ENCODE assay signal across 27 cellular contexts in genomic region chrX:2901367-2902036, GRCh38. TPM values are rescaled to one million over a fixed set of nuclear protein-coding genes. Genes with fewer than 3 reads are reported as not detected.
DNase-seq lines count a peak whose midpoint lies in the region; ATAC-seq, FAIRE-seq and TF ChIP-seq lines count a peak whose summit lies in the region.
"Had no signal": no experiment of that assay in that cellular context is flagged by ENCODE, and none has a peak within 500 bp of the region (broad histone marks: within the 10 kb centered on the region; RNA-seq: fewer than 3 reads in every experiment).

No MANE protein-coding gene starts in this region.

- TF ChIP-seq CTCF in CD14-positive monocyte (IDR thresholded peaks at IDR 0.05) (no peak), choroid plexus epithelial cell (conservative IDR thresholded peaks at IDR 0.05; ENCODE audit: low read depth, low read length) (no peak), right lobe of liver (IDR thresholded peaks at IDR 0.05) (no peak), GM10248 (IDR thresholded peaks at IDR 0.05; ENCODE audit: control extremely low read depth, extremely low read depth, low read depth, missing control alignments) (no peak)

- peaks cover 6 to 23% (median 19%) of the 10 kb centered on the region in 7 donors for H3K9me3 Mint-ChIP-seq in CD14-positive monocyte
- peaks cover 3 to 13% (median 11%) of the 10 kb centered on the region in 3 donors for H3K9me3 Mint-ChIP-seq in T-cell

- ATAC-seq in right lobe of liver (peak in 2 of 4 donors; percentile 16 to 47), T-cell (replicated peaks in 1 of 4) (no peak)
- ATAC-seq: activated T-cell treated with anti-CD3 and anti-CD28 coated beads, Interleukin-2, amount 50 U/mL, for 72 hours had no signal

- peaks cover 0 to 8% (median 2%) of the 10 kb centered on the region in 3 donors for H3K27me3 Mint-ChIP-seq in CD14-positive monocyte (ENCODE audit: low read depth in 3 of 3)
- peaks cover 0 to 17% of the 10 kb centered on the region in 2 donors for H3K27me3 Mint-ChIP-seq in T-cell

- DNase-seq in CD14-positive monocyte (ENCODE audit: low spot score) (no peak), M059J (ENCODE audit: low read depth) (peak; percentile 14), choroid plexus epithelial cell (ENCODE audit: low read depth) (peak; percentile 13), right lobe of liver (no peak), NCI-H1694 (lab: John Stamatoyannopoulos, UW) (no peak), T-cell (no peak), urothelium cell line (ENCODE audit: low spot score) (no peak), GM10248 (ENCODE audit: extremely low spot score) (no peak)
- DNase-seq: activated CD8-positive, alpha-beta memory T cell treated with anti-CD3 and anti-CD28 coated beads for 24 hours; activated naive CD4-positive, alpha-beta T cell treated with Interleukin-2 at 50 U/mL for 16 hours; activated T-cell treated with anti-CD3 and anti-CD28 coated beads, Interleukin-2, amount 50 U/mL, for 72 hours; adrenal gland; brain microvascular endothelial cell; CD4-positive, alpha-beta memory T cell; DMS79; effector CD4-positive, alpha-beta T cell; islet precursor cell; Karpas-422; NCI-H1105; NCI-H2029; posterior cingulate gyrus; SIG-M5; stimulated activated CD8-positive, alpha-beta memory T cell treated with anti-CD3 and anti-CD28 coated beads, Interleukin-4, amount 100 ng/mL, for 48 hours; stomach; tibial artery had no signal

- CTCF ChIA-PET in T-cell (lab: Charles Lee): no interaction called here
- CTCF ChIA-PET in GM10248 (lab: Yijun Ruan, JAX): no interaction called here

- no peaks in the 10 kb centered on the region for H3K9me3 ChIP-seq in right lobe of liver
- H3K9me3 ChIP-seq: adrenal gland had no signal

- TF ChIP-seq POLR2A in right lobe of liver (IDR thresholded peaks at IDR 0.05): peak; percentile 42

- POLR2A ChIA-PET in T-cell (lab: Charles Lee): no interaction called here
- POLR2A ChIA-PET in GM10248 (lab: Yijun Ruan, JAX): no interaction called here

- H3K27ac Mint-ChIP-seq in CD14-positive monocyte: peak overlapping the region; percentile 38 to 73 (median 66)
- no peak overlapping the region for H3K27ac Mint-ChIP-seq in T-cell
- H3K27ac Mint-ChIP-seq: activated T-cell treated with anti-CD3 and anti-CD28 coated beads, Interleukin-2, amount 50 U/mL, for 72 hours; CD4-positive, alpha-beta memory T cell had no signal

- 74% methylated on average over 9 of the region's 9 CpGs for WGBS in right lobe of liver (ENCODE audit: insufficient coverage, low coverage, low lambda C conversion rate, missing lambda C conversion rate)

- H3K4me3 Mint-ChIP-seq in CD14-positive monocyte (no peak overlapping the region), T-cell (no peak overlapping the region)
- H3K4me3 Mint-ChIP-seq: activated T-cell treated with anti-CD3 and anti-CD28 coated beads, Interleukin-2, amount 50 U/mL, for 72 hours; CD4-positive, alpha-beta memory T cell had no signal

- no peaks in the 10 kb centered on the region for H3K27me3 ChIP-seq in right lobe of liver
- H3K27me3 ChIP-seq: adrenal gland, brain microvascular endothelial cell, stomach, tibial artery had no signal

- peaks cover 0 to 23% (median 7%) of the 10 kb centered on the region in 4 donors for H3K4me1 ChIP-seq in right lobe of liver
- H3K4me1 ChIP-seq: adrenal gland had no signal

- H3K36me3 ChIP-seq in right lobe of liver: no peaks in the 10 kb centered on the region
- H3K36me3 ChIP-seq: adrenal gland, brain microvascular endothelial cell had no signal

- H3K36me3 Mint-ChIP-seq in CD14-positive monocyte (peaks cover 0 to 7% of the 10 kb centered on the region in 2 donors), T-cell (no peaks in the 10 kb centered on the region)

- no peak for FAIRE-seq in urothelium cell line (lab: Jason Lieb, UNC)
- FAIRE-seq: H1, TTC549 had no signal

- H3K4me1 Mint-ChIP-seq in CD14-positive monocyte: peaks cover 35% of the 10 kb centered on the region
- H3K4me1 Mint-ChIP-seq in T-cell: peaks cover 11 to 13% (median 12%) of the 10 kb centered on the region in 3 donors

- peak overlapping the region; percentile 34 to 68 (median 42) for H3K27ac ChIP-seq in right lobe of liver
- H3K27ac ChIP-seq: adrenal gland, brain microvascular endothelial cell, tibial artery had no signal

- H3K4me3 ChIP-seq in choroid plexus epithelial cell (ENCODE audit: low read depth, low read length): no peak overlapping the region
- peak overlapping the region in 1 of 3 donors; percentile 0 for H3K4me3 ChIP-seq in right lobe of liver
- H3K4me3 ChIP-seq: adrenal gland, stomach, tibial artery had no signal

- intact Hi-C loops in CD14-positive monocyte (cut with micrococcal nuclease): no loop called here
- intact Hi-C loops in right lobe of liver (cut with DNase I): no loop called here

RNA-seq across cellular contexts. Expression of gene ARSD, which starts 27.6 kb away (rescaled TPM):
- 10 to 100 TPM; 19.7 to 28.6 TPM for polyA plus RNA-seq in CD14-positive monocyte
- 23.0 and 23.1 TPM in 2 replicates for total RNA-seq in M059J (2014; rRNA removed; shearing (Covaris generic))
- total RNA-seq in right lobe of liver (10 to 100 TPM; 26.2 to 76.0 (median 34.2) TPM), T-cell (1 to 10 TPM; 1.4 to 4.7 (median 3.1) TPM)

Comparison
In these comparisons a context has a peak if more than half of its experiments do, and no peak if none do; other contexts are left out.
1. DNase-seq: peak in M059J (single experiment) and choroid plexus epithelial cell (single experiment); none in CD14-positive monocyte (single experiment), right lobe of liver (0 of 3), NCI-H1694 (single experiment), T-cell (0 of 34), urothelium cell line (single experiment) and GM10248 (single experiment).
2. H3K27ac Mint-ChIP-seq: peak in CD14-positive monocyte (7 of 7); none in T-cell (0 of 2).